ENCODE assay signal across 11 cellular contexts in genomic region chr14:85532570-85532969, GRCh38. TPM values are rescaled to one million over a fixed set of nuclear protein-coding genes. Genes with fewer than 3 reads are reported as not detected.
DNase-seq lines count a peak whose midpoint lies in the region; ATAC-seq and TF ChIP-seq lines count a peak whose summit lies in the region.
"Had no signal": no experiment of that assay in that cellular context is flagged by ENCODE, and none has a peak within 500 bp of the region (broad histone marks: within the 10 kb centered on the region; RNA-seq: fewer than 3 reads in every experiment).

No MANE protein-coding gene starts in this region.

- 0 to 3% methylated on average over 6 of the region's 6 CpGs for WGBS in gastroesophageal sphincter (ENCODE audit: low coverage in 1 of 2), 2 donors
- 1 to 4% (median 2%) methylated on average over 6 of the region's 6 CpGs for WGBS in psoas muscle, 3 donors

- no peak for TF ChIP-seq EP300 in gastroesophageal sphincter (IDR thresholded peaks at IDR 0.05)

- H3K4me3 ChIP-seq in SK-N-MC (peak overlapping the region; percentile 95), gastroesophageal sphincter (peak overlapping the region; percentile 39 to 65), psoas muscle (peak overlapping the region; percentile 77)

- H3K27ac ChIP-seq in SK-N-MC = peak overlapping the region; percentile 86
- H3K27ac ChIP-seq in gastroesophageal sphincter = peak overlapping the region in 3 of 4 donors; percentile 72 to 82 (median 73)
- H3K27ac ChIP-seq in psoas muscle = peak overlapping the region; percentile 83

- peak; percentile 4 for DNase-seq in GM03348 (ENCODE audit: low spot score)
- DNase-seq in SK-N-MC (ENCODE audit: low read depth, low spot score) = no peak
- DNase-seq in psoas muscle = no peak
- DNase-seq in kidney glomerular epithelial cell (lab: John Stamatoyannopoulos, UW) = no peak
- DNase-seq in kidney tubule cell (ENCODE audit: low spot score) = no peak
- DNase-seq: activated naive CD8-positive, alpha-beta T cell treated with anti-CD3 and anti-CD28 coated beads for 36 hours; NCI-H1436 treated with DMSO at 0.1 percent for 48 hours had no signal

- H3K4me1 ChIP-seq in gastroesophageal sphincter (peaks cover 0 to 67% (median 0%) of the 10 kb centered on the region in 3 donors), psoas muscle (no peaks in the 10 kb centered on the region)

- intact Hi-C loops in psoas muscle (cut with DNase I) = loop anchor here (5.0 to 10.0 kb wide), 5 partner anchors 82 to 1528 kb away; no protein-coding TSS in a partner anchor

- H3K9ac ChIP-seq in SK-N-MC (ENCODE audit: insufficient read length) = peak overlapping the region; percentile 90

- peaks cover 4% of the 10 kb centered on the region for H3K36me3 ChIP-seq in SK-N-MC (ENCODE audit: insufficient read depth, low read length)
- H3K36me3 ChIP-seq in gastroesophageal sphincter = no peaks in the 10 kb centered on the region
- H3K36me3 ChIP-seq in psoas muscle (ENCODE audit: insufficient read depth in 1 of 2, low read depth in 1 of 2) = no peaks in the 10 kb centered on the region

- no peak for ATAC-seq in gastroesophageal sphincter
- no peak for ATAC-seq in psoas muscle
- ATAC-seq in HG03175 (IDR thresholded peaks at IDR 0.05; ENCODE audit: unreplicated experiment) = no peak
- ATAC-seq in GM21390 (IDR thresholded peaks at IDR 0.05; ENCODE audit: unreplicated experiment) = no peak

- no peak for TF ChIP-seq CTCF in gastroesophageal sphincter (IDR thresholded peaks at IDR 0.05)
- TF ChIP-seq CTCF in psoas muscle (IDR thresholded peaks at IDR 0.05) = no peak

- H3K27me3 ChIP-seq in gastroesophageal sphincter (peaks cover 84% of the 10 kb centered on the region), psoas muscle (ENCODE audit: insufficient read depth in 3 of 3, low read length in 2 of 3) (peaks cover 0 to 43% (median 9%) of the 10 kb centered on the region in 3 donors)

- H3K9me3 ChIP-seq in SK-N-MC (ENCODE audit: low read depth, low read length) (no peaks in the 10 kb centered on the region), gastroesophageal sphincter (no peaks in the 10 kb centered on the region), psoas muscle (no peaks in the 10 kb centered on the region)

- TF ChIP-seq POLR2A in gastroesophageal sphincter (IDR thresholded peaks at IDR 0.05) = no peak

RNA-seq across cellular contexts. Expression of gene FLRT2, which starts 2.6 kb away (rescaled TPM):
- total RNA-seq in gastroesophageal sphincter = 10 to 100 TPM in 3 of 4 donors, 1 to 10 TPM in 1; 9.2 to 30.8 (median 16.4) TPM
- 10 to 100 TPM in 1 of 4 donors, 1 to 10 TPM in 3; 2.4 to 10.2 (median 7.0) TPM for total RNA-seq in psoas muscle
- polyA plus RNA-seq in psoas muscle = 1 to 10 TPM; 1.3 to 2.4 (median 1.5) TPM
- total RNA-seq: activated naive CD8-positive, alpha-beta T cell treated with anti-CD3 and anti-CD28 coated beads for 36 hours; T-helper 2 cell treated with Interferon-gamma antibody and Interleukin-4, amounts not matched to agents 100 ng/mL and 5 ng/mL, for 36 hours had no signal
